ENCODE assay signal across 11 cellular contexts in genomic region chr7:115087437-115087836, GRCh38.
DNase-seq lines count a peak whose midpoint lies in the region; ATAC-seq, FAIRE-seq and TF ChIP-seq lines count a peak whose summit lies in the region.
"Had no signal": no experiment of that assay in that cellular context is flagged by ENCODE, and none has a peak within 500 bp of the region (broad histone marks: within the 10 kb centered on the region; RNA-seq: fewer than 3 reads in every experiment).

No MANE protein-coding gene starts in this region.

- peak; percentile 80 for DNase-seq in HFFc6
- DNase-seq in astrocyte (ENCODE audit: low read depth): peak; percentile 86
- peak; percentile 9 for DNase-seq in hepatic stellate cell (ENCODE audit: low spot score)
- no peak for DNase-seq in NCI-H446 (lab: John Stamatoyannopoulos, UW)
- DNase-seq: activated CD4-positive, CD25-positive, alpha-beta regulatory T cell treated with anti-CD3 and anti-CD28 coated beads, Interleukin-2, amount 50 U/mL, for 72 hours; activated naive CD8-positive, alpha-beta T cell treated with anti-CD3 and anti-CD28 coated beads, Interleukin-2, amount 50 U/mL, for 24 hours; H7; transverse colon had no signal

- H3K4me2 ChIP-seq in astrocyte (ENCODE audit: low read length): peak overlapping the region; percentile 63

- H2AFZ ChIP-seq in astrocyte (ENCODE audit: low read depth, low read length): no peak overlapping the region

- no peaks in the 10 kb centered on the region for H3K79me2 ChIP-seq in astrocyte (ENCODE audit: insufficient read depth, low read length)

- no peak for TF ChIP-seq CTCF in HFFc6 (IDR thresholded peaks at IDR 0.05)
- TF ChIP-seq CTCF in astrocyte (IDR thresholded peaks at IDR 0.05; ENCODE audit: insufficient read depth, low read depth, low read length): no peak

- H3K4me1 Mint-ChIP-seq in HFFc6 (ENCODE audit: low read depth): peaks cover 35% of the 10 kb centered on the region
- H3K4me1 Mint-ChIP-seq in astrocyte (ENCODE audit: low read depth, unreplicated experiment): peaks cover 13% of the 10 kb centered on the region
- no peaks in the 10 kb centered on the region for H3K4me1 Mint-ChIP-seq in stimulated activated memory B cell treated with anti-CD40 and anti-IgM and Interleukin-4, amounts not matched to agents 10 μg/mL and 1 μg/mL and 100 μg/mL, for 72 hours

- H3K36me3 Mint-ChIP-seq in HFFc6 (ENCODE audit: low read depth) (peaks cover 5% of the 10 kb centered on the region; the same call in 1 of the 2 replicates), astrocyte (ENCODE audit: low read depth, unreplicated experiment) (no peaks in the 10 kb centered on the region)
- no peaks in the 10 kb centered on the region for H3K36me3 Mint-ChIP-seq in stimulated activated memory B cell treated with anti-CD40 and anti-IgM and Interleukin-4, amounts not matched to agents 10 μg/mL and 1 μg/mL and 100 μg/mL, for 72 hours

- H3K4me1 ChIP-seq in astrocyte (ENCODE audit: insufficient read depth, low read length) (peaks cover 9% of the 10 kb centered on the region), subcutaneous abdominal adipose tissue (ENCODE audit: control insufficient read depth in 5 of 5, insufficient read depth in 5 of 5, low read length in 5 of 5) (peaks cover 2 to 34% (median 25%) of the 10 kb centered on the region in 5 donors)

- H3K9ac ChIP-seq in astrocyte (ENCODE audit: low read length) (no peak overlapping the region), subcutaneous abdominal adipose tissue (ENCODE audit: low read length in 5 of 5) (peak overlapping the region in 1 of 5 donors; percentile 20)

- H3K9me3 Mint-ChIP-seq in HFFc6 (no peaks in the 10 kb centered on the region), astrocyte (ENCODE audit: unreplicated experiment) (no peaks in the 10 kb centered on the region)
- peaks cover 3% of the 10 kb centered on the region for H3K9me3 Mint-ChIP-seq in stimulated activated memory B cell treated with anti-CD40 and anti-IgM and Interleukin-4, amounts not matched to agents 10 μg/mL and 1 μg/mL and 100 μg/mL, for 72 hours
- H3K9me3 Mint-ChIP-seq: activated naive CD8-positive, alpha-beta T cell treated with anti-CD3 and anti-CD28 coated beads, Interleukin-2, amount 50 U/mL, for 24 hours had no signal

- H3K4me3 Mint-ChIP-seq in HFFc6 (peak overlapping the region; percentile 63), astrocyte (ENCODE audit: unreplicated experiment) (peak overlapping the region; percentile 61)
- H3K4me3 Mint-ChIP-seq in stimulated activated memory B cell treated with anti-CD40 and anti-IgM and Interleukin-4, amounts not matched to agents 10 μg/mL and 1 μg/mL and 100 μg/mL, for 72 hours: no peak overlapping the region
- H3K4me3 Mint-ChIP-seq: activated naive CD8-positive, alpha-beta T cell treated with anti-CD3 and anti-CD28 coated beads, Interleukin-2, amount 50 U/mL, for 24 hours had no signal

- no peaks in the 10 kb centered on the region for H3K27me3 Mint-ChIP-seq in HFFc6 (ENCODE audit: insufficient read depth)
- H3K27me3 Mint-ChIP-seq in astrocyte (ENCODE audit: low read depth, unreplicated experiment): peaks cover 2% of the 10 kb centered on the region
- no peaks in the 10 kb centered on the region for H3K27me3 Mint-ChIP-seq in stimulated activated memory B cell treated with anti-CD40 and anti-IgM and Interleukin-4, amounts not matched to agents 10 μg/mL and 1 μg/mL and 100 μg/mL, for 72 hours
- H3K27me3 Mint-ChIP-seq: activated naive CD8-positive, alpha-beta T cell treated with anti-CD3 and anti-CD28 coated beads, Interleukin-2, amount 50 U/mL, for 24 hours had no signal

- H3K9me3 ChIP-seq in astrocyte (ENCODE audit: insufficient read depth, low read depth, low read length): no peaks in the 10 kb centered on the region
- no peaks in the 10 kb centered on the region for H3K9me3 ChIP-seq in subcutaneous abdominal adipose tissue (ENCODE audit: control insufficient read depth in 5 of 5, low read length in 5 of 5)
- H3K9me3 ChIP-seq: transverse colon had no signal

- FAIRE-seq in astrocyte (lab: Jason Lieb, UNC): peak; percentile 97

- H3K4me3 ChIP-seq in astrocyte (ENCODE audit: insufficient read depth, low read depth, low read length) (no peak overlapping the region), subcutaneous abdominal adipose tissue (ENCODE audit: low read depth in 1 of 5, low read length in 5 of 5) (peak overlapping the region in 1 of 5 donors; percentile 27)
- H3K4me3 ChIP-seq: transverse colon had no signal

- H4K20me1 ChIP-seq in astrocyte (ENCODE audit: insufficient read depth, low read length): no peaks in the 10 kb centered on the region

- ATAC-seq in HG03025 (IDR thresholded peaks at IDR 0.05; ENCODE audit: low FRiP score, unreplicated experiment): no peak
- no peak for ATAC-seq in stimulated activated memory B cell treated with anti-CD40 and anti-IgM and Interleukin-4, amounts not matched to agents 10 μg/mL and 1 μg/mL and 100 μg/mL, for 72 hours
- ATAC-seq: activated naive CD8-positive, alpha-beta T cell treated with anti-CD3 and anti-CD28 coated beads, Interleukin-2, amount 50 U/mL, for 24 hours had no signal

- H3K36me3 ChIP-seq in astrocyte (ENCODE audit: insufficient read depth, low read length) (no peaks in the 10 kb centered on the region), subcutaneous abdominal adipose tissue (ENCODE audit: control insufficient read depth in 5 of 5, insufficient read depth in 5 of 5, low read length in 5 of 5) (no peaks in the 10 kb centered on the region)
- H3K36me3 ChIP-seq: transverse colon had no signal

- H3K27ac ChIP-seq in astrocyte (ENCODE audit: low read depth, low read length): no peak overlapping the region
- peak overlapping the region; percentile 76 for H3K27ac ChIP-seq in subcutaneous abdominal adipose tissue (ENCODE audit: low read depth, low read length)
- H3K27ac ChIP-seq: transverse colon had no signal

- H3K27ac Mint-ChIP-seq in HFFc6 (peak overlapping the region; percentile 29), astrocyte (ENCODE audit: unreplicated experiment) (peak overlapping the region; percentile 59)
- no peak overlapping the region for H3K27ac Mint-ChIP-seq in stimulated activated memory B cell treated with anti-CD40 and anti-IgM and Interleukin-4, amounts not matched to agents 10 μg/mL and 1 μg/mL and 100 μg/mL, for 72 hours
- H3K27ac Mint-ChIP-seq: activated naive CD8-positive, alpha-beta T cell treated with anti-CD3 and anti-CD28 coated beads, Interleukin-2, amount 50 U/mL, for 24 hours had no signal

- H3K27me3 ChIP-seq in astrocyte (ENCODE audit: insufficient read depth, low read length): no peaks in the 10 kb centered on the region
- no peaks in the 10 kb centered on the region for H3K27me3 ChIP-seq in subcutaneous abdominal adipose tissue (ENCODE audit: control insufficient read depth in 5 of 5, insufficient read depth in 4 of 5, low read length in 5 of 5)
- H3K27me3 ChIP-seq: transverse colon had no signal

Comparison
In these comparisons a context has a peak if more than half of its experiments do, and no peak if none do; other contexts are left out.
1. DNase-seq: peak in HFFc6 (single experiment), astrocyte (single experiment) and hepatic stellate cell (single experiment); none in NCI-H446 (0 of 2).